Comparison of ENCODE assay signal across 10 cellular contexts in the genomic region with DNA sequence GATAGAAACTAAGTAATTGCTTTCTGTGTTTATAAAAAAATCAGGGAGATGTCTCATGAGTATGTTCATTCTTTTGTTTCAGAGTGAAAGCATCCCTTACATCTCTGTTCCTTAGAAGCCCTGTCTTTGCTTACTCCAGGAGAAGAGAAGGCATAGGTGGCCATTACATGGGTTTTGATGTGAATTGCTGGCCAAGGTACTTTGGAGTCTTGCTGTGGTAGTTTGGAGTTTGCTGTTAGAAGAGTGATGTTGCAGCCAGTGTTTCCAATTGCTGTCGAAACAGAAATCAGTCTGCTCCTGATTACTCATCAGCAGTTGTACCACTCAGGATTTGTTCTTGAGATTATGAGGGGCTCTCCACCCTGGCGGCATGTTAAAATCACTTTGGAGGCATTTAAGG.
"Had no signal": no experiment of that assay in that cellular context is flagged by ENCODE, and none has a peak within 500 bp of the region (broad histone marks: within the 10 kb centered on the region; RNA-seq: fewer than 3 reads in every experiment).

No MANE protein-coding gene starts in this region.

- H3K9me3 ChIP-seq: HAP-1 had no signal

- H3K4me3 ChIP-seq: GM23248, HAP-1, K562 had no signal

- H3K9ac ChIP-seq: GM23248 had no signal

- H2AFZ ChIP-seq: GM23248 had no signal

- DNase-seq: GM23248, GOT3, H7, KG1 had no signal

- ATAC-seq: HCT116, HepG2, K562 had no signal

- H3K36me3 Mint-ChIP-seq: IgD-negative memory B cell had no signal

- H3K27ac ChIP-seq: GM23248, HL-60 had no signal

- H3K36me3 ChIP-seq: HAP-1 had no signal

- H3K4me3 Mint-ChIP-seq: IgD-negative memory B cell had no signal
